Comparison of ENCODE assay signal across 8 cellular contexts in genomic region chr4:128831526-128832252, GRCh38. TPM values are rescaled to one million over a fixed set of nuclear protein-coding genes. Genes with fewer than 3 reads are reported as not detected.
DNase-seq lines count a peak whose midpoint lies in the region; ATAC-seq and TF ChIP-seq lines count a peak whose summit lies in the region.

No MANE protein-coding gene starts in this region.

- 28 to 53% (median 50%) methylated on average over 9 of the region's 9 CpGs for WGBS in adrenal gland, 4 donors

- H3K27me3 Mint-ChIP-seq in naive thymus-derived CD8-positive, alpha-beta T cell = no peaks in the 10 kb centered on the region
- H3K27me3 Mint-ChIP-seq in effector memory CD8-positive, alpha-beta T cell = no peaks in the 10 kb centered on the region

- ATAC-seq in HG03175 (IDR thresholded peaks at IDR 0.05; ENCODE audit: unreplicated experiment) = peak; percentile 74
- no peak for ATAC-seq in naive thymus-derived CD8-positive, alpha-beta T cell
- no peak for ATAC-seq in effector memory CD8-positive, alpha-beta T cell (replicated peaks)

- H3K27ac ChIP-seq in adrenal gland = peak overlapping the region; percentile 37 to 76 (median 56)

- no peaks in the 10 kb centered on the region for H3K9me3 ChIP-seq in adrenal gland (replicated peaks in 1 of 3)

- peaks cover 0 to 2% (median 0%) of the 10 kb centered on the region in 9 donors for H3K9me3 Mint-ChIP-seq in naive thymus-derived CD8-positive, alpha-beta T cell
- H3K9me3 Mint-ChIP-seq in effector memory CD8-positive, alpha-beta T cell = peaks cover 0 to 2% of the 10 kb centered on the region in 2 donors

- TF ChIP-seq CTCF in adrenal gland (IDR thresholded peaks at IDR 0.05) = no peak

- H3K4me1 ChIP-seq in adrenal gland (replicated peaks in 1 of 2) = peaks cover 52 to 63% of the 10 kb centered on the region in 2 donors

- intact Hi-C loops in adrenal gland (cut with DNase I) = no loop called here

- H3K4me1 Mint-ChIP-seq in naive thymus-derived CD8-positive, alpha-beta T cell = peaks cover 37 to 78% (median 76%) of the 10 kb centered on the region in 4 donors
- H3K4me1 Mint-ChIP-seq in effector memory CD8-positive, alpha-beta T cell (ENCODE audit: low read depth in 2 of 2) = peaks cover 40 to 65% of the 10 kb centered on the region in 2 donors

- TF ChIP-seq POLR2A in adrenal gland (IDR thresholded peaks at IDR 0.05) = no peak

- DNase-seq in NCI-H1092 treated with DMSO at 0.1 percent for 48 hours (lab: John Stamatoyannopoulos, UW) (peak; percentile 46), NCI-H1092 (lab: John Stamatoyannopoulos, UW) (no peak), adrenal gland (peak in 6 of 7 donors; percentile 58 to 80 (median 66)), HCEC 1CT (no peak)
- no peak for DNase-seq in naive thymus-derived CD8-positive, alpha-beta T cell
- no peak for DNase-seq in activated effector memory CD4-positive, alpha-beta T cell treated with Interleukin-2 at 50 U/mL for 16 hours
- DNase-seq in effector memory CD8-positive, alpha-beta T cell = no peak

- peaks cover 0 to 17% of the 10 kb centered on the region in 2 donors for H3K36me3 ChIP-seq in adrenal gland (replicated peaks in 1 of 2)

- H3K27ac Mint-ChIP-seq in naive thymus-derived CD8-positive, alpha-beta T cell = peak overlapping the region in 6 of 10 donors; percentile 3 to 73 (median 51)
- peak overlapping the region in 1 of 2 donors; percentile 4 for H3K27ac Mint-ChIP-seq in effector memory CD8-positive, alpha-beta T cell

- POLR2A ChIA-PET in naive thymus-derived CD8-positive, alpha-beta T cell (lab: Charles Lee) = interaction anchor here (0.7 kb wide), 1 partner anchor 19 kb away, joined by 3 read pairs; no protein-coding TSS in a partner anchor

- H3K4me3 Mint-ChIP-seq in naive thymus-derived CD8-positive, alpha-beta T cell = peak overlapping the region in 1 of 10 donors; percentile 12
- H3K4me3 Mint-ChIP-seq in effector memory CD8-positive, alpha-beta T cell = no peak overlapping the region

- no peaks in the 10 kb centered on the region for H3K27me3 ChIP-seq in adrenal gland

- H3K36me3 Mint-ChIP-seq in naive thymus-derived CD8-positive, alpha-beta T cell = peaks cover 10 to 73% (median 27%) of the 10 kb centered on the region in 3 donors
- H3K36me3 Mint-ChIP-seq in effector memory CD8-positive, alpha-beta T cell (ENCODE audit: insufficient read depth) = peaks cover 32% of the 10 kb centered on the region

- H3K4me3 ChIP-seq in adrenal gland = no peak overlapping the region

RNA-seq across cellular contexts. Expression of gene JADE1, which starts 22.2 kb away (rescaled TPM):
- 10 to 100 TPM; 25.9 to 66.7 (median 40.2) TPM for total RNA-seq in adrenal gland
- 10 to 100 TPM; 18.4 to 31.1 (median 30.8) TPM for polyA plus RNA-seq in adrenal gland
- 10 to 100 TPM; 61.2 to 65.7 TPM for total RNA-seq in naive thymus-derived CD8-positive, alpha-beta T cell
- 10 to 100 TPM; 45.8 to 52.8 (median 47.8) TPM for polyA plus RNA-seq in naive thymus-derived CD8-positive, alpha-beta T cell

Comparison
In these comparisons a context has a peak if more than half of its experiments do, and no peak if none do; other contexts are left out.
1. DNase-seq: peak in NCI-H1092 treated with DMSO at 0.1 percent for 48 hours (single experiment) and adrenal gland (6 of 7); none in NCI-H1092 (single experiment), naive thymus-derived CD8-positive, alpha-beta T cell (0 of 10), activated effector memory CD4-positive, alpha-beta T cell treated with Interleukin-2 at 50 U/mL for 16 hours (single experiment), HCEC 1CT (single experiment) and effector memory CD8-positive, alpha-beta T cell (0 of 3).